ENCODE assay signal across 9 cellular contexts in the genomic region with DNA sequence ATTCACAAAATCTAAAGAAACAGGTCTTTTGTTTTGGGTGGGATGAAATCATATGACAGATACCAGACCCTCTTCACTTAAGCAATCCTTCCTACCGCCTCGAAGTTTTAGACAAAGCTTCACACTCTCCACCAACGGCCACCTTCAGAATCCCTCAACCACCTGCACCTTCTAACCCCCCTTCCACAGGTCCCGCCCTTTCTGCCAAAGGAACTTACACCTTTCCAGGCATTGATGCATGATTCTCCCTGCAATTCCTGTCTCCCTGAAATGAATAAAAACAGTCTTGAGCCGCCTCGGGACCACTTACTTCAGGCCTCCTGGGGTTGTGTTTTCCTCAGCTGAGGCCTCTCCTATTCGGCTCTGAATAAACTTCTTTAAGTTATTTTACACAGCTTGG. TPM values are rescaled to one million over a fixed set of nuclear protein-coding genes. Genes with fewer than 3 reads are reported as not detected.
DNase-seq lines count a peak whose midpoint lies in the region; ATAC-seq and TF ChIP-seq lines count a peak whose summit lies in the region.
"Had no signal": no experiment of that assay in that cellular context is flagged by ENCODE, and none has a peak within 500 bp of the region (broad histone marks: within the 10 kb centered on the region; RNA-seq: fewer than 3 reads in every experiment).

No MANE protein-coding gene starts in this region.

- no peak for DNase-seq in right atrium auricular region (ENCODE audit: low spot score)
- DNase-seq in left ventricle myocardium superior, result no peak
- DNase-seq in cardiac fibroblast (ENCODE audit: low read depth in 2 of 2), result peak in 1 of 2 donors; percentile 16
- DNase-seq in mesothelial cell of epicardium (ENCODE audit: low spot score in 2 of 2, unreplicated experiment in 2 of 2), result no peak
- no peak for DNase-seq in SHP77 treated with DMSO at 0.1 percent for 48 hours (lab: John Stamatoyannopoulos, UW)
- no peak for DNase-seq in activated gamma-delta T cell treated with Interleukin-2 at 50 U/mL for 16 hours
- no peak for DNase-seq in left lobe of liver (ENCODE audit: low spot score)
- DNase-seq: activated naive CD4-positive, alpha-beta T cell had no signal

- no peak for TF ChIP-seq CTCF in right atrium auricular region (IDR thresholded peaks at IDR 0.05)
- no peak for TF ChIP-seq CTCF in cardiac fibroblast (IDR thresholded peaks at IDR 0.05; ENCODE audit: low read depth, low read length)
- TF ChIP-seq CTCF in mesothelial cell of epicardium (IDR thresholded peaks at IDR 0.05; ENCODE audit: unreplicated experiment), result no peak

- H3K9me3 ChIP-seq in right atrium auricular region, result no peaks in the 10 kb centered on the region

- H3K36me3 ChIP-seq in right atrium auricular region, result no peaks in the 10 kb centered on the region

- H3K4me3 Mint-ChIP-seq in mesothelial cell of epicardium, result peak overlapping the region; percentile 95

- no peak for ATAC-seq in left ventricle myocardium superior
- ATAC-seq in GM19452 (IDR thresholded peaks at IDR 0.05; ENCODE audit: unreplicated experiment), result no peak
- no peak for ATAC-seq in left lobe of liver

- H3K27ac Mint-ChIP-seq in mesothelial cell of epicardium, result peak overlapping the region; percentile 88

- intact Hi-C loops in left ventricle myocardium superior (cut with micrococcal nuclease), result no loop called here

- H3K27ac ChIP-seq in right atrium auricular region, result peak overlapping the region; percentile 81 to 91

- H3K9me3 Mint-ChIP-seq in mesothelial cell of epicardium, result peaks cover 8% of the 10 kb centered on the region

- H3K4me3 ChIP-seq in right atrium auricular region (peak overlapping the region; percentile 84 to 91), cardiac fibroblast (replicated peaks in 1 of 2; ENCODE audit: low read depth in 2 of 2, low read length in 2 of 2) (peak overlapping the region; percentile 82 to 87)

- no peaks in the 10 kb centered on the region for H3K27me3 Mint-ChIP-seq in mesothelial cell of epicardium (ENCODE audit: low read depth)

- peaks cover 27% of the 10 kb centered on the region for H3K36me3 Mint-ChIP-seq in mesothelial cell of epicardium

- H3K4me1 ChIP-seq in right atrium auricular region, result peaks cover 0 to 16% of the 10 kb centered on the region in 2 donors

- peaks cover 16% of the 10 kb centered on the region for H3K4me1 Mint-ChIP-seq in mesothelial cell of epicardium

- no peaks in the 10 kb centered on the region for H3K27me3 ChIP-seq in right atrium auricular region

RNA-seq across cellular contexts. Expression of a gene that starts 0.9 kb away (rescaled TPM):
- total RNA-seq in right atrium auricular region, result 1 to 10 TPM; 4.4 to 5.5 TPM
- 3.1 TPM for total RNA-seq in left ventricle myocardium superior
- 16.5 to 20.6 TPM (median 16.5 TPM) in 3 replicates for total RNA-seq in mesothelial cell of epicardium
- 2.7 TPM for total RNA-seq in left lobe of liver

RNA-seq across cellular contexts. Expression of a gene that starts 18.2 kb away (rescaled TPM):
- under 1 TPM; 0.20 to 0.26 TPM for total RNA-seq in right atrium auricular region
- 0.32 TPM for total RNA-seq in left ventricle myocardium superior
- 0.22 to 0.68 TPM (median 0.40 TPM) in 3 replicates for total RNA-seq in mesothelial cell of epicardium
- 0.10 TPM for total RNA-seq in left lobe of liver

RNA-seq across cellular contexts. Expression of a gene that starts 29.9 kb away (rescaled TPM):
- 10 to 100 TPM in 1 of 2 donors, 1 to 10 TPM in 1; 6.2 to 10.8 TPM for total RNA-seq in right atrium auricular region
- 14.9 TPM for total RNA-seq in left ventricle myocardium superior
- 13.5 to 15.1 TPM (median 13.5 TPM) in 3 replicates for total RNA-seq in mesothelial cell of epicardium
- 2.7 TPM for total RNA-seq in left lobe of liver
